Comparison of ENCODE assay signal across 13 cellular contexts in genomic region chr15:73957276-73957675, GRCh38. TPM values are rescaled to one million over a fixed set of nuclear protein-coding genes. Genes with fewer than 3 reads are reported as not detected.
A peak's percentile ranks its signal among the peaks of the same experiment; 100 is the strongest.
DNase-seq lines count a peak whose midpoint lies in the region; ATAC-seq and TF ChIP-seq lines count a peak whose summit lies in the region.
"Had no signal": no experiment of that assay in that cellular context is flagged by ENCODE, and none has a peak within 500 bp of the region (broad histone marks: within the 10 kb centered on the region; RNA-seq: fewer than 3 reads in every experiment).

No MANE protein-coding gene starts in this region.

- H3K36me3 Mint-ChIP-seq in T-helper 17 cell (ENCODE audit: low read depth) (no peaks in the 10 kb centered on the region), progenitor cell of endocrine pancreas (ENCODE audit: insufficient read depth) (no peaks in the 10 kb centered on the region)
- no peaks in the 10 kb centered on the region for H3K36me3 Mint-ChIP-seq in naive thymus-derived CD8-positive, alpha-beta T cell

- H3K4me3 Mint-ChIP-seq in T-helper 17 cell: no peak overlapping the region
- no peak overlapping the region for H3K4me3 Mint-ChIP-seq in naive thymus-derived CD8-positive, alpha-beta T cell
- no peak overlapping the region for H3K4me3 Mint-ChIP-seq in progenitor cell of endocrine pancreas (ENCODE audit: low read depth)
- H3K4me3 Mint-ChIP-seq: activated T-helper 17 cell treated with anti-CD3 and anti-CD28 coated beads, Interleukin-2, amount 50 U/mL, for 72 hours; B cell had no signal

- no peak for TF ChIP-seq POLR2A in thyroid gland (IDR thresholded peaks at IDR 0.05)

- H3K9me3 ChIP-seq in T-helper 17 cell (ENCODE audit: control insufficient read depth, low read length, poor library complexity, severe bottlenecking): no peaks in the 10 kb centered on the region
- H3K9me3 ChIP-seq in thyroid gland: no peaks in the 10 kb centered on the region

- no peaks in the 10 kb centered on the region for H3K9me3 Mint-ChIP-seq in naive thymus-derived CD8-positive, alpha-beta T cell
- no peaks in the 10 kb centered on the region for H3K9me3 Mint-ChIP-seq in progenitor cell of endocrine pancreas (ENCODE audit: low read depth)
- H3K9me3 Mint-ChIP-seq: activated T-helper 17 cell treated with anti-CD3 and anti-CD28 coated beads, Interleukin-2, amount 50 U/mL, for 72 hours had no signal

- POLR2A ChIA-PET in naive thymus-derived CD8-positive, alpha-beta T cell (lab: Charles Lee): interaction anchor here (1.0 kb wide), 1 partner anchor 29 kb away, joined by 3 read pairs; no protein-coding TSS in a partner anchor

- H3K27ac Mint-ChIP-seq in T-helper 17 cell (peak overlapping the region; percentile 80), progenitor cell of endocrine pancreas (no peak overlapping the region)
- peak overlapping the region in 9 of 10 donors; percentile 44 to 91 (median 87) for H3K27ac Mint-ChIP-seq in naive thymus-derived CD8-positive, alpha-beta T cell
- H3K27ac Mint-ChIP-seq: B cell had no signal

- no peaks in the 10 kb centered on the region for H3K27me3 Mint-ChIP-seq in T-helper 17 cell
- no peaks in the 10 kb centered on the region for H3K27me3 Mint-ChIP-seq in naive thymus-derived CD8-positive, alpha-beta T cell
- peaks cover 8% of the 10 kb centered on the region for H3K27me3 Mint-ChIP-seq in progenitor cell of endocrine pancreas
- H3K27me3 Mint-ChIP-seq: activated T-helper 17 cell treated with anti-CD3 and anti-CD28 coated beads, Interleukin-2, amount 50 U/mL, for 72 hours had no signal

- TF ChIP-seq CTCF in GM13976 (IDR thresholded peaks at IDR 0.05; ENCODE audit: borderline replicate concordance, control extremely low read depth, extremely low read depth, insufficient read depth, missing control alignments): no peak
- TF ChIP-seq CTCF in progenitor cell of endocrine pancreas (IDR thresholded peaks at IDR 0.05; ENCODE audit: unreplicated experiment): no peak
- TF ChIP-seq CTCF in thyroid gland (IDR thresholded peaks at IDR 0.05): no peak

- ATAC-seq in T-helper 17 cell: no peak
- ATAC-seq in naive thymus-derived CD8-positive, alpha-beta T cell: no peak
- ATAC-seq: activated T-helper 17 cell treated with anti-CD3 and anti-CD28 coated beads, Interleukin-2, amount 50 U/mL, for 72 hours had no signal

- in situ Hi-C loops in GM13976 (cut with MboI; ENCODE audit: low sequenced_read_pairs, unreplicated experiment): no loop called here

- H3K4me1 Mint-ChIP-seq in T-helper 17 cell (peaks cover 20% of the 10 kb centered on the region), progenitor cell of endocrine pancreas (ENCODE audit: low read depth) (no peaks in the 10 kb centered on the region)
- H3K4me1 Mint-ChIP-seq in naive thymus-derived CD8-positive, alpha-beta T cell: peaks cover 12 to 33% (median 31%) of the 10 kb centered on the region in 4 donors

- WGBS in thyroid gland, 2 donors: 86 to 89% methylated on average over 8 of the region's 8 CpGs

- no peak overlapping the region for H3K27ac ChIP-seq in thyroid gland

- no peaks in the 10 kb centered on the region for H3K36me3 ChIP-seq in thyroid gland

- intact Hi-C loops in thyroid gland (cut with DNase I): no loop called here

- no peaks in the 10 kb centered on the region for H3K27me3 ChIP-seq in thyroid gland

- no peak overlapping the region for H3K4me3 ChIP-seq in thyroid gland (replicated peaks in 1 of 3)

- peaks cover 1 to 10% of the 10 kb centered on the region in 2 donors for H3K4me1 ChIP-seq in thyroid gland

- peak; percentile 8 for DNase-seq in CD1c-positive myeloid dendritic cell (ENCODE audit: extremely low spot score)
- DNase-seq in H4 (ENCODE audit: low spot score): peak; percentile 58
- no peak for DNase-seq in T-helper 17 cell
- DNase-seq in naive thymus-derived CD8-positive, alpha-beta T cell: peak in 1 of 10 donors; percentile 36
- DNase-seq in GM13976 (ENCODE audit: low spot score): no peak
- DNase-seq in glomerular visceral epithelial cell (ENCODE audit: extremely low spot score): no peak
- no peak for DNase-seq in progenitor cell of endocrine pancreas (ENCODE audit: low spot score, unreplicated experiment)
- DNase-seq in thyroid gland: no peak
- DNase-seq: DND-41, midbrain, NCI-H1436 had no signal

RNA-seq across cellular contexts. Expression of gene LOXL1, which starts 31.0 kb away (rescaled TPM):
- 53.2 and 104 TPM in 2 replicates for total RNA-seq in H4 (2014; rRNA removed; shearing (Covaris generic))
- total RNA-seq in T-helper 17 cell (1 to 10 TPM; 2.9 to 8.4 TPM), progenitor cell of endocrine pancreas (17.1 and 17.4 TPM in 2 replicates), thyroid gland (10 to 100 TPM in 3 of 4 donors, 1 to 10 TPM in 1; 9.9 to 15.2 (median 12.0) TPM)
- total RNA-seq in naive thymus-derived CD8-positive, alpha-beta T cell: 1 to 10 TPM in 1 of 2 experiments, under 1 TPM in 1; 0.80 to 1.9 TPM
- 1 to 10 TPM; 1.2 to 2.0 (median 1.3) TPM for polyA plus RNA-seq in naive thymus-derived CD8-positive, alpha-beta T cell

RNA-seq across cellular contexts. Expression of gene STOML1, which starts 34.8 kb away (rescaled TPM):
- 5.2 and 6.7 TPM in 2 replicates for total RNA-seq in H4 (2014; rRNA removed; shearing (Covaris generic))
- total RNA-seq in T-helper 17 cell (1 to 10 TPM; 3.7 to 5.6 TPM), progenitor cell of endocrine pancreas (8.0 and 8.7 TPM in 2 replicates), thyroid gland (10 to 100 TPM; 15.3 to 42.1 (median 30.1) TPM)
- 10 to 100 TPM; 10.4 to 10.8 TPM for total RNA-seq in naive thymus-derived CD8-positive, alpha-beta T cell
- polyA plus RNA-seq in naive thymus-derived CD8-positive, alpha-beta T cell: 10 to 100 TPM in 2 of 3 donors, 1 to 10 TPM in 1; 9.6 to 15.6 (median 12.6) TPM

RNA-seq across cellular contexts. Expression of gene PML, which starts 37.2 kb away (rescaled TPM):
- 19.0 and 20.0 TPM in 2 replicates for total RNA-seq in H4 (2014; rRNA removed; shearing (Covaris generic))
- total RNA-seq in T-helper 17 cell: 10 to 100 TPM; 47.6 to 52.6 TPM
- total RNA-seq in naive thymus-derived CD8-positive, alpha-beta T cell: 10 to 100 TPM; 53.1 to 57.9 TPM
- 10 to 100 TPM; 12.2 to 26.9 (median 19.7) TPM for polyA plus RNA-seq in naive thymus-derived CD8-positive, alpha-beta T cell
- total RNA-seq in progenitor cell of endocrine pancreas: 27.8 and 29.9 TPM in 2 replicates
- 100 to 1,000 TPM in 1 of 4 donors, 10 to 100 TPM in 3; 55.9 to 141 (median 76.5) TPM for total RNA-seq in thyroid gland

Comparison
In these comparisons a context has a peak if more than half of its experiments do, and no peak if none do; other contexts are left out.
1. DNase-seq: peak in CD1c-positive myeloid dendritic cell (single experiment) and H4 (single experiment); none in T-helper 17 cell (0 of 3), GM13976 (single experiment), glomerular visceral epithelial cell (single experiment), progenitor cell of endocrine pancreas (single experiment) and thyroid gland (0 of 2).